Comparison of ENCODE assay signal across 24 cellular contexts in genomic region chr15:38464675-38465074, GRCh38.
"Had no signal": no experiment of that assay in that cellular context is flagged by ENCODE, and none has a peak within 500 bp of the region (broad histone marks: within the 10 kb centered on the region; RNA-seq: fewer than 3 reads in every experiment).

No MANE protein-coding gene starts in this region.

- DNase-seq: occipital lobe; ovary; posterior cingulate gyrus; psoas muscle; right cardiac atrium; right lobe of liver; sigmoid colon; small intestine; stimulated activated CD4-positive, alpha-beta T cell treated with anti-CD3 and anti-CD28 coated beads, Interleukin-15, amount 100 ng/mL, for 24 hours; stimulated activated CD4-positive, alpha-beta T cell treated with anti-CD3 and anti-CD28 coated beads, Interleukin-2, amount 100 ng/mL, for 24 hours; stimulated activated CD4-positive, alpha-beta T cell treated with anti-CD3 and anti-CD28 coated beads, Interleukin-2, amount 100 ng/mL, for 48 hours; stimulated activated CD4-positive, alpha-beta T cell treated with anti-CD3 and anti-CD28 coated beads, Interleukin-4, amount 100 ng/mL, for 24 hours; stimulated activated naive B cell treated with anti-CD40 and anti-IgM and Interleukin-4, amounts not matched to agents 10 μg/mL and 1 μg/mL and 100 μg/mL, for 72 hours; stimulated activated naive CD4-positive, alpha-beta T cell treated with Interleukin-2 at 50 U/mL for 16 hours; stomach; thyroid gland; trophoblast cell; upper lobe of left lung had no signal

- H3K9me3 ChIP-seq: ovary, psoas muscle, right lobe of liver, sigmoid colon, stomach, thoracic aorta, thyroid gland, tibial nerve, upper lobe of left lung, vagina had no signal

- H3K4me3 ChIP-seq: neural progenitor cell, ovary, psoas muscle, right lobe of liver, sigmoid colon, stomach, thoracic aorta, thyroid gland, tibial nerve, upper lobe of left lung, vagina had no signal

- ATAC-seq: psoas muscle; right cardiac atrium; stimulated activated effector memory CD8-positive, alpha-beta T cell treated with anti-CD3 and anti-CD28 coated beads, Interleukin-12 subunit alpha, Interleukin-12 subunit beta, amount 100 ng/mL, for 72 hours; stimulated activated naive B cell treated with anti-CD40 and anti-IgM and Interleukin-4, amounts not matched to agents 10 μg/mL and 1 μg/mL and 100 μg/mL, for 72 hours had no signal

- H3K36me3 ChIP-seq: ovary, right lobe of liver, thoracic aorta, thyroid gland had no signal

- H3K4me1 ChIP-seq: neural progenitor cell, parathyroid adenoma, thyroid gland, vagina had no signal
